ENCODE assay signal across 1 cellular context in genomic region chr1:28266920-28267322, GRCh38.
TF ChIP-seq lines count a peak whose summit lies in the region.

No MANE protein-coding gene starts in this region.

TF ChIP-seq in K562, 482 proteins besides CTCF, POLR2A, EP300 and RAD21 (continued from another document and continues in another):
- TF ChIP-seq E2F1 (CRISPR knock-in tag; IDR thresholded peaks at IDR 0.05) (no peak), ZBTB40 (IDR thresholded peaks at IDR 0.05) (0 out of 2 replicates have a peak, but pooled peaks have one; percentile 13), ZBTB40 (CRISPR knock-in tag; IDR thresholded peaks at IDR 0.05) (no peak), POU5F1 (IDR thresholded peaks at IDR 0.05; ENCODE audit: borderline replicate concordance, low read depth, low read length, partially characterized antibody) (no peak), ZNF175 (CRISPR knock-in tag; IDR thresholded peaks at IDR 0.05; ENCODE audit: low read depth) (no peak), ZNF316 (IDR thresholded peaks at IDR 0.05) (peak; percentile 100), GMEB1 (CRISPR knock-in tag; IDR thresholded peaks at IDR 0.05) (no peak), JUNB (CRISPR knock-in tag; conservative IDR thresholded peaks at IDR 0.05) (no peak), GTF2B (IDR thresholded peaks at IDR 0.05; ENCODE audit: extremely low read depth, insufficient read length) (no peak), ZNF644 (tag; IDR thresholded peaks at IDR 0.05; ENCODE audit: low read depth) (no peak), ZNF217 (CRISPR knock-in tag; IDR thresholded peaks at IDR 0.05) (no peak), SETDB1 (IDR thresholded peaks at IDR 0.05; ENCODE audit: low read length) (no peak), STAT6 (CRISPR knock-in tag; IDR thresholded peaks at IDR 0.05) (no peak), ZNF609 (CRISPR knock-in tag; IDR thresholded peaks at IDR 0.05; ENCODE audit: borderline replicate concordance) (no peak), TEAD2 (tag; IDR thresholded peaks at IDR 0.05) (no peak), LCOR (CRISPR knock-in tag; IDR thresholded peaks at IDR 0.05) (no peak), HNRNPL (IDR thresholded peaks at IDR 0.05; ENCODE audit: low read depth, low read length) (no peak), TEAD1 (CRISPR knock-in tag; IDR thresholded peaks at IDR 0.05) (0 out of 4 replicates have a peak, but pooled peaks of 1 of the 2 experiments have one; percentile 44), E2F5 (CRISPR knock-in tag; IDR thresholded peaks at IDR 0.05) (no peak), RNF2 (IDR thresholded peaks at IDR 0.05) (peak; percentile 57; the same call in 1 of the 2 replicates), MAX (CRISPR knock-in tag; IDR thresholded peaks at IDR 0.05) (no peak), WHSC1 (IDR thresholded peaks at IDR 0.05; ENCODE audit: low read length) (no peak), EP400 (IDR thresholded peaks at IDR 0.05) (no peak), HDAC3 (IDR thresholded peaks at IDR 0.05; ENCODE audit: borderline replicate concordance, partially characterized antibody) (peak; percentile 47), CUX1 (CRISPR knock-in tag; IDR thresholded peaks at IDR 0.05) (no peak)
